Comparison of ENCODE assay signal across 8 cellular contexts in the genomic region with DNA sequence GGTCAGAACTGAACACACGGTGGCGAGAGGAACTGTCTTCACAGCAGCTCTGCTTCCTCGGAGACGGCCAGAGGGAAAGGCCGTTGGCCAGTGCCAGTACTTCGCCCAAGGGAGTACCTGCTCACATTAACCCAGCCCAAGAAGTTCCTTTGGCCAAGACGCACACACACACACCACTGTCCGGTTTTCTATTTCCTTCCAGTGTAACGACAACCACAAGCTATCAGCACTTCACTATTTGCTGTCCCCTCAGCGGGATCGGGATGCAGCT. TPM values are rescaled to one million over a fixed set of nuclear protein-coding genes. Genes with fewer than 3 reads are reported as not detected.
A peak's percentile ranks its signal among the peaks of the same experiment; 100 is the strongest.
DNase-seq lines count a peak whose midpoint lies in the region; ATAC-seq and TF ChIP-seq lines count a peak whose summit lies in the region.

No MANE protein-coding gene starts in this region.

- H3K27ac ChIP-seq in cardiac muscle cell (peak overlapping the region; percentile 96), mesodermal cell (ENCODE audit: low read depth, low read length, severe bottlenecking) (peak overlapping the region; percentile 96), transverse colon (peak overlapping the region; percentile 98 to 100 (median 98))
- H3K27ac ChIP-seq in effector memory CD4-positive, alpha-beta T cell (ENCODE audit: insufficient read depth, low read length, poor library complexity, severe bottlenecking): peak overlapping the region; percentile 98

- H3K9me3 ChIP-seq in cardiac muscle cell (ENCODE audit: low read depth) (no peaks in the 10 kb centered on the region), mesodermal cell (ENCODE audit: control insufficient read depth, low read length) (no peaks in the 10 kb centered on the region), transverse colon (no peaks in the 10 kb centered on the region)
- no peaks in the 10 kb centered on the region for H3K9me3 ChIP-seq in effector memory CD4-positive, alpha-beta T cell (ENCODE audit: control insufficient read depth, low read length)

- in situ Hi-C loops in transverse colon (cut with MboI; ENCODE audit: low pct_ligation_motif_present in 1 of 4, low pct_unique_long_range_greater_than_20kb in 1 of 4, low sequenced_read_pairs in 3 of 4): no loop called here

- H3K4me1 ChIP-seq in cardiac muscle cell (ENCODE audit: low read depth) (peaks cover 19% of the 10 kb centered on the region), mesodermal cell (ENCODE audit: control insufficient read depth, insufficient read depth, low read length, poor library complexity, severe bottlenecking) (peaks cover 8% of the 10 kb centered on the region), transverse colon (peaks cover 30 to 40% (median 32%) of the 10 kb centered on the region in 4 donors)
- H3K4me1 ChIP-seq in effector memory CD4-positive, alpha-beta T cell (ENCODE audit: control insufficient read depth, insufficient read depth, low read length, poor library complexity, severe bottlenecking): peaks cover 22% of the 10 kb centered on the region

- H3K27me3 ChIP-seq in cardiac muscle cell (no peaks in the 10 kb centered on the region), transverse colon (no peaks in the 10 kb centered on the region)
- no peaks in the 10 kb centered on the region for H3K27me3 ChIP-seq in effector memory CD4-positive, alpha-beta T cell (replicated peaks; ENCODE audit: control insufficient read depth, insufficient read depth, low read length, poor library complexity, severe bottlenecking)

- intact Hi-C loops in cardiac septum (cut with DNase I) (loop anchor here (1.0 kb wide), 1 partner anchor 9 kb away; no protein-coding TSS in a partner anchor), transverse colon (cut with DNase I; ENCODE audit: low total_unique reads) (no loop called here)

- DNase-seq in cardiac muscle cell (ENCODE audit: low read depth in 1 of 2, low spot score in 1 of 2) (peak; percentile 53 to 66), cardiac septum (ENCODE audit: low spot score) (no peak), transverse colon (no peak)
- no peak for DNase-seq in effector memory CD4-positive, alpha-beta T cell

- peak; percentile 68 for TF ChIP-seq POLR2A in transverse colon (IDR thresholded peaks at IDR 0.05)

- TF ChIP-seq EP300 in transverse colon (IDR thresholded peaks at IDR 0.05; ENCODE audit: low read depth): no peak

- peak; percentile 10 for ATAC-seq in HG03439 (IDR thresholded peaks at IDR 0.05; ENCODE audit: unreplicated experiment)
- peak; percentile 31 for ATAC-seq in SK-N-SH treated with all-trans-retinoic acid at 6 μM for 48 hours
- no peak for ATAC-seq in activated CD4-positive, CD25-positive, alpha-beta regulatory T cell treated with anti-CD3 and anti-CD28 coated beads, Interleukin-2, amount 50 U/mL, for 24 hours

- no peak for TF ChIP-seq CTCF in cardiac muscle cell (IDR thresholded peaks at IDR 0.05; ENCODE audit: low read depth, low read length)
- peak in 2 of 5 experiments; percentile 15 to 41 for TF ChIP-seq CTCF in transverse colon (IDR thresholded peaks at IDR 0.05)

- H3K4me3 ChIP-seq in cardiac muscle cell (peak overlapping the region; percentile 72), mesodermal cell (ENCODE audit: extremely low read depth, insufficient read depth, low read length, poor library complexity, severe bottlenecking) (peak overlapping the region; percentile 89), transverse colon (peak overlapping the region; percentile 82 to 93 (median 88))
- peak overlapping the region; percentile 91 for H3K4me3 ChIP-seq in effector memory CD4-positive, alpha-beta T cell (ENCODE audit: insufficient read depth, low read depth, low read length, poor library complexity, severe bottlenecking)

- WGBS in mesodermal cell (ENCODE audit: insufficient coverage in 2 of 2), 2 experiments: 5 to 6% methylated on average over 8 to 10 of the region's 11 CpGs
- WGBS in transverse colon (ENCODE audit: low coverage in 1 of 2), 2 donors: 0 to 2% methylated on average over 6 to 11 of the region's 11 CpGs

- no peaks in the 10 kb centered on the region for H3K36me3 ChIP-seq in cardiac muscle cell
- H3K36me3 ChIP-seq in effector memory CD4-positive, alpha-beta T cell (ENCODE audit: control insufficient read depth, insufficient read depth, low read length): no peaks in the 10 kb centered on the region
- peaks cover 37% of the 10 kb centered on the region for H3K36me3 ChIP-seq in mesodermal cell (ENCODE audit: control insufficient read depth, insufficient read depth, low read length)
- no peaks in the 10 kb centered on the region for H3K36me3 ChIP-seq in transverse colon

TF ChIP-seq in SK-N-SH treated with all-trans-retinoic acid at 6 μM for 48 hours, 23 proteins besides CTCF, POLR2A, EP300 and RAD21:
- no peak for TF ChIP-seq ZNF565 (CRISPR knock-in tag; conservative IDR thresholded peaks at IDR 0.05; ENCODE audit: low read depth)
- no peak for TF ChIP-seq CSDC2 (CRISPR knock-in tag; IDR thresholded peaks at IDR 0.05)
- no peak for TF ChIP-seq ZFP30 (CRISPR knock-in tag; IDR thresholded peaks at IDR 0.05)
- no peak for TF ChIP-seq TOX (CRISPR knock-in tag; IDR thresholded peaks at IDR 0.05; ENCODE audit: borderline replicate concordance)
- TF ChIP-seq, protein P1, sequence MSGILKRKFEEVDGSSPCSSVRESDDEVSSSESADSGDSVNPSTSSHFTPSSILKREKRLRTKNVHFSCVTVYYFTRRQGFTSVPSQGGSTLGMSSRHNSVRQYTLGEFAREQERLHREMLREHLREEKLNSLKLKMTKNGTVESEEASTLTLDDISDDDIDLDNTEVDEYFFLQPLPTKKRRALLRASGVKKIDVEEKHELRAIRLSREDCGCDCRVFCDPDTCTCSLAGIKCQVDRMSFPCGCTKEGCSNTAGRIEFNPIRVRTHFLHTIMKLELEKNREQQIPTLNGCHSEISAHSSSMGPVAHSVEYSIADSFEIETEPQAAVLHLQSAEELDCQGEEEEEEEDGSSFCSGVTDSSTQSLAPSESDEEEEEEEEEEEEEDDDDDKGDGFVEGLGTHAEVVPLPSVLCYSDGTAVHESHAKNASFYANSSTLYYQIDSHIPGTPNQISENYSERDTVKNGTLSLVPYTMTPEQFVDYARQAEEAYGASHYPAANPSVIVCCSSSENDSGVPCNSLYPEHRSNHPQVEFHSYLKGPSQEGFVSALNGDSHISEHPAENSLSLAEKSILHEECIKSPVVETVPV (CRISPR knock-in tag; IDR thresholded peaks at IDR 0.05): no peak

RNA-seq across cellular contexts. Expression of a gene that starts 0.7 kb away (rescaled TPM):
- 33.2 and 54.3 TPM in 2 replicates for total RNA-seq in cardiac muscle cell
- 48.1 and 63.2 TPM in 2 replicates for polyA plus RNA-seq in cardiac muscle cell
- total RNA-seq in cardiac septum: 50.2 TPM
- 73.7 TPM for polyA plus RNA-seq in mesodermal cell (2013, experiment 1 of 2)
- 77.7 TPM for polyA plus RNA-seq in mesodermal cell (2013, experiment 2 of 2)
- 100 to 1,000 TPM in 2 of 4 donors, 10 to 100 TPM in 2; 48.6 to 128 (median 91.6) TPM for total RNA-seq in transverse colon

RNA-seq across cellular contexts. Expression of a gene that starts 9.2 kb away (rescaled TPM):
- total RNA-seq in cardiac muscle cell (2.3 and 5.8 TPM in 2 replicates), cardiac septum (4.3 TPM), transverse colon (1 to 10 TPM in 3 of 4 donors, not detected in 1; 2.6 to 4.6 (median 4.4) TPM)
- polyA plus RNA-seq in cardiac muscle cell: 10.4 and 11.8 TPM in 2 replicates
- 5.8 TPM for polyA plus RNA-seq in mesodermal cell (2013, experiment 1 of 2)
- polyA plus RNA-seq in mesodermal cell (2013, experiment 2 of 2): 6.5 TPM

RNA-seq across cellular contexts. Expression of a gene that starts 9.3 kb away (rescaled TPM):
- total RNA-seq in cardiac muscle cell (26.7 and 50.8 TPM in 2 replicates), cardiac septum (16.0 TPM), transverse colon (100 to 1,000 TPM in 3 of 4 donors, 10 to 100 TPM in 1; 94.2 to 230 (median 159) TPM)
- 21.0 and 28.9 TPM in 2 replicates for polyA plus RNA-seq in cardiac muscle cell
- polyA plus RNA-seq in mesodermal cell (2013, experiment 1 of 2): 46.2 TPM
- polyA plus RNA-seq in mesodermal cell (2013, experiment 2 of 2): 36.0 TPM

RNA-seq across cellular contexts. Expression of a gene that starts 47.7 kb away (rescaled TPM):
- total RNA-seq in cardiac muscle cell (21.9 and 26.6 TPM in 2 replicates), cardiac septum (15.3 TPM), transverse colon (100 to 1,000 TPM in 3 of 4 donors, 10 to 100 TPM in 1; 93.1 to 307 (median 214) TPM)
- 23.7 and 25.0 TPM in 2 replicates for polyA plus RNA-seq in cardiac muscle cell
- 11.3 TPM for polyA plus RNA-seq in mesodermal cell (2013, experiment 1 of 2)
- polyA plus RNA-seq in mesodermal cell (2013, experiment 2 of 2): 7.2 TPM

RNA-seq across cellular contexts. Expression of a gene that starts 57.4 kb away (rescaled TPM):
- 8.9 and 9.5 TPM in 2 replicates for total RNA-seq in cardiac muscle cell
- polyA plus RNA-seq in cardiac muscle cell: 8.9 and 10.0 TPM in 2 replicates
- total RNA-seq in cardiac septum: 7.0 TPM
- polyA plus RNA-seq in mesodermal cell (2013, experiment 1 of 2): 2.0 TPM
- 1.1 TPM for polyA plus RNA-seq in mesodermal cell (2013, experiment 2 of 2)
- total RNA-seq in transverse colon: 10 to 100 TPM in 3 of 4 donors, 1 to 10 TPM in 1; 9.5 to 20.9 (median 11.5) TPM

Comparison
In these comparisons a context has a peak if more than half of its experiments do, and no peak if none do; other contexts are left out.
1. DNase-seq: peak in cardiac muscle cell (2 of 2); none in cardiac septum (single experiment), effector memory CD4-positive, alpha-beta T cell (0 of 3) and transverse colon (single experiment).
2. ATAC-seq: peak in HG03439 (single experiment) and SK-N-SH treated with all-trans-retinoic acid at 6 μM for 48 hours (single experiment); none in activated CD4-positive, CD25-positive, alpha-beta regulatory T cell treated with anti-CD3 and anti-CD28 coated beads, Interleukin-2, amount 50 U/mL, for 24 hours (0 of 2).
3. Peak in every context shown above with its lines, with median percentiles within 50 percentile points of each other: H3K27ac ChIP-seq and H3K4me3 ChIP-seq.